15 cellular contexts compared by ENCODE assay signal in the genomic region with DNA sequence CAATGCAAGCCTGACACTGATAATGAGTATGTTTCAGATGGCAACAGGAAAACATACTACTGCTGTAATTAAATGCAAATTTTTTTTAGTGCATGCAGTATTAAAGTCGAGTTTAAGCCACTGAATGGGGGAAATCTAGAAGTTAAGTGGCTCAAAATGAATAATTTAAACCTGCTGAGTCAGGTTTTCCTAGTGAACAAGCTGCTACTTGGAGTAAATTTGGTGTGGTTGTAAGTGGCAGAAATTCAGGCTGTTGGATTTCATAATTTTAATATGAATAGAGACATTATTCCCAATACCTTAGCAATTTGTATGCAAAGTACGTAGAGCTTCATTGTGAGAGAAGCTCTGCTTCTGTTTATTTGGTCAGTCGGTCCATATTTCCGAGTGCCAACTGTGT.
A peak's percentile ranks its signal among the peaks of the same experiment; 100 is the strongest.
DNase-seq lines count a peak whose midpoint lies in the region; ATAC-seq and TF ChIP-seq lines count a peak whose summit lies in the region.
"Had no signal": no experiment of that assay in that cellular context is flagged by ENCODE, and none has a peak within 500 bp of the region (broad histone marks: within the 10 kb centered on the region; RNA-seq: fewer than 3 reads in every experiment).

No MANE protein-coding gene starts in this region.

- no peaks in the 10 kb centered on the region for H4K20me1 ChIP-seq in GM23338 (replicated peaks; ENCODE audit: insufficient read depth)
- no peaks in the 10 kb centered on the region for H4K20me1 ChIP-seq in osteoblast (ENCODE audit: insufficient read depth, low read length)
- H4K20me1 ChIP-seq: BLaER1 had no signal

- H3K27me3 Mint-ChIP-seq in MCF 10A (ENCODE audit: insufficient read depth, unreplicated experiment) (no peaks in the 10 kb centered on the region), GM23338 (ENCODE audit: insufficient read depth, low read depth, poor library complexity) (peaks cover 11% of the 10 kb centered on the region)

- H3K36me3 Mint-ChIP-seq in MCF 10A (ENCODE audit: insufficient read depth, unreplicated experiment) (peaks cover 7% of the 10 kb centered on the region), GM23338 (ENCODE audit: low read depth) (no peaks in the 10 kb centered on the region)
- H3K36me3 Mint-ChIP-seq: CD4-positive, alpha-beta memory T cell had no signal

- H3K4me3 ChIP-seq in breast epithelium (no peak overlapping the region), GM23338 (no peak overlapping the region; the same call in 1 of the 2 replicates), SK-N-MC (peak overlapping the region; percentile 51), osteoblast (ENCODE audit: insufficient read depth, low read length) (no peak overlapping the region)
- H3K4me3 ChIP-seq: BLaER1, HAP-1 had no signal

- H3K4me1 ChIP-seq in breast epithelium (no peaks in the 10 kb centered on the region), GM23338 (ENCODE audit: insufficient read depth) (peaks cover 13% of the 10 kb centered on the region), osteoblast (ENCODE audit: insufficient read depth, low read length) (no peaks in the 10 kb centered on the region)
- H3K4me1 ChIP-seq: BLaER1 had no signal

- H3K27ac Mint-ChIP-seq in MCF 10A (ENCODE audit: low read depth, unreplicated experiment) = peak overlapping the region; percentile 31
- H3K27ac Mint-ChIP-seq in GM23338 = peak overlapping the region; percentile 26
- H3K27ac Mint-ChIP-seq: CD14-positive monocyte; CD4-positive, alpha-beta memory T cell had no signal

- intact Hi-C loops in MCF 10A (cut with micrococcal nuclease) = no loop called here
- intact Hi-C loops in breast epithelium (cut with DNase I; ENCODE audit: low total_unique reads) = no loop called here
- intact Hi-C loops in posterior cingulate gyrus (cut with DNase I) = no loop called here

- no TSS peak for BruUV-seq in MCF 10A (replicated peaks; lab: Mats Ljungman, UMichigan)

- no peak overlapping the region for H3K27ac ChIP-seq in breast epithelium
- no peak overlapping the region for H3K27ac ChIP-seq in GM23338 (ENCODE audit: low read depth)
- H3K27ac ChIP-seq in SK-N-MC = peak overlapping the region; percentile 81
- H3K27ac ChIP-seq in osteoblast (ENCODE audit: low read depth, low read length) = no peak overlapping the region
- H3K27ac ChIP-seq: BLaER1 had no signal

- H3K9ac ChIP-seq in SK-N-MC (ENCODE audit: insufficient read length) = no peak overlapping the region
- H3K9ac ChIP-seq: BLaER1 had no signal

- TF ChIP-seq POLR2A in breast epithelium (IDR thresholded peaks at IDR 0.05) = no peak

- CTCF ChIA-PET in MCF 10A (lab: Yijun Ruan, JAX) = interaction anchor here (1.0 kb wide), 1 partner anchor 166 kb away, joined by 3 read pairs; no protein-coding TSS in a partner anchor

- H3K27me3 ChIP-seq in breast epithelium = no peaks in the 10 kb centered on the region
- H3K27me3 ChIP-seq in GM23338 (ENCODE audit: insufficient read depth) = no peaks in the 10 kb centered on the region
- H3K27me3 ChIP-seq in osteoblast (ENCODE audit: insufficient read depth, low read length) = no peaks in the 10 kb centered on the region
- H3K27me3 ChIP-seq: BLaER1 had no signal

- H3F3A ChIP-seq in GM23338 (replicated peaks; ENCODE audit: low read depth) = no peaks in the 10 kb centered on the region

- H3K36me3 ChIP-seq in breast epithelium (no peaks in the 10 kb centered on the region), GM23338 (ENCODE audit: insufficient read depth) (no peaks in the 10 kb centered on the region), SK-N-MC (ENCODE audit: insufficient read depth, low read length) (no peaks in the 10 kb centered on the region), osteoblast (ENCODE audit: insufficient read depth, low read length) (no peaks in the 10 kb centered on the region)
- H3K36me3 ChIP-seq: BLaER1, HAP-1 had no signal

- H2AFZ ChIP-seq in GM23338 (no peak overlapping the region), osteoblast (ENCODE audit: low read length) (peak overlapping the region; percentile 28)

- H3K4me1 Mint-ChIP-seq in MCF 10A (ENCODE audit: insufficient read depth, unreplicated experiment) (no peaks in the 10 kb centered on the region), GM23338 (peaks cover 12% of the 10 kb centered on the region)
- H3K4me1 Mint-ChIP-seq: CD4-positive, alpha-beta memory T cell had no signal

- POLR2A ChIA-PET in MCF 10A (lab: Yijun Ruan, JAX) = no interaction called here

- DNase-seq in MCF 10A (ENCODE audit: unreplicated experiment) (no peak), breast epithelium (ENCODE audit: low spot score in 2 of 2) (no peak), GM23338 (ENCODE audit: low spot score) (no peak), SK-N-MC (ENCODE audit: low read depth, low spot score) (peak; percentile 83), osteoblast (ENCODE audit: insufficient read length, low spot score, missing footprints) (no peak), posterior cingulate gyrus (no peak), 8988T (no peak)
- DNase-seq: CD4-positive, alpha-beta memory T cell; DMS53; GOT3; Karpas-422; KBM-7 had no signal

- no peak overlapping the region for H3K4me3 Mint-ChIP-seq in MCF 10A (ENCODE audit: unreplicated experiment)
- H3K4me3 Mint-ChIP-seq in GM23338 = no peak overlapping the region
- H3K4me3 Mint-ChIP-seq: CD14-positive monocyte; CD4-positive, alpha-beta memory T cell had no signal

- TF ChIP-seq CTCF in MCF 10A (IDR thresholded peaks at IDR 0.05; ENCODE audit: unreplicated experiment) (no peak), breast epithelium (IDR thresholded peaks at IDR 0.05) (no peak), GM23338 (conservative IDR thresholded peaks at IDR 0.05; ENCODE audit: low read depth in 2 of 2) (no peak), osteoblast (IDR thresholded peaks at IDR 0.05; ENCODE audit: extremely low read depth, low read depth, low read length) (no peak)

- H3K9me3 Mint-ChIP-seq in MCF 10A (ENCODE audit: unreplicated experiment) (no peaks in the 10 kb centered on the region), GM23338 (no peaks in the 10 kb centered on the region; the same call in 2 of the 3 replicates)
- H3K9me3 Mint-ChIP-seq: CD14-positive monocyte; CD4-positive, alpha-beta memory T cell had no signal

- no peaks in the 10 kb centered on the region; the same call in 1 of the 2 replicates for H3K9me2 ChIP-seq in GM23338 (ENCODE audit: insufficient read depth)

- H3K79me2 ChIP-seq in GM23338 (replicated peaks; ENCODE audit: insufficient read depth) (no peaks in the 10 kb centered on the region), osteoblast (ENCODE audit: insufficient read depth, low read length) (no peaks in the 10 kb centered on the region)

- H3K9me3 ChIP-seq in breast epithelium (no peaks in the 10 kb centered on the region), SK-N-MC (ENCODE audit: low read depth, low read length) (no peaks in the 10 kb centered on the region), osteoblast (ENCODE audit: low read depth, low read length) (no peaks in the 10 kb centered on the region)
- H3K9me3 ChIP-seq: BLaER1, HAP-1 had no signal

- no peak for ATAC-seq in GM23338

- H3K4me2 ChIP-seq in GM23338 (peak overlapping the region; percentile 52), osteoblast (ENCODE audit: insufficient read depth, low read length) (no peak overlapping the region)
- H3K4me2 ChIP-seq: BLaER1 had no signal

TF ChIP-seq in GM23338, 12 proteins besides CTCF, POLR2A, EP300 and RAD21:
- TF ChIP-seq EZH2 (IDR thresholded peaks at IDR 0.05; ENCODE audit: low read depth, unreplicated experiment) (no peak), NANOG (IDR thresholded peaks at IDR 0.05; ENCODE audit: borderline replicate concordance) (no peak), CREB1 (CRISPR knock-in tag; IDR thresholded peaks at IDR 0.05; ENCODE audit: low read depth) (no peak), EZH2phosphoT487 (IDR thresholded peaks at IDR 0.05; ENCODE audit: unreplicated experiment) (no peak), ZNF331 (CRISPR knock-in tag; IDR thresholded peaks at IDR 0.05; ENCODE audit: low read depth) (no peak), POLR2AphosphoS5 (IDR thresholded peaks at IDR 0.05; ENCODE audit: low read depth) (no peak)
- TF ChIP-seq, protein P1, sequence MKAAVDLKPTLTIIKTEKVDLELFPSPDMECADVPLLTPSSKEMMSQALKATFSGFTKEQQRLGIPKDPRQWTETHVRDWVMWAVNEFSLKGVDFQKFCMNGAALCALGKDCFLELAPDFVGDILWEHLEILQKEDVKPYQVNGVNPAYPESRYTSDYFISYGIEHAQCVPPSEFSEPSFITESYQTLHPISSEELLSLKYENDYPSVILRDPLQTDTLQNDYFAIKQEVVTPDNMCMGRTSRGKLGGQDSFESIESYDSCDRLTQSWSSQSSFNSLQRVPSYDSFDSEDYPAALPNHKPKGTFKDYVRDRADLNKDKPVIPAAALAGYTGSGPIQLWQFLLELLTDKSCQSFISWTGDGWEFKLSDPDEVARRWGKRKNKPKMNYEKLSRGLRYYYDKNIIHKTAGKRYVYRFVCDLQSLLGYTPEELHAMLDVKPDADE (IDR thresholded peaks at IDR 0.05) = no peak
